ENCODE assay signal across 19 cellular contexts in genomic region chr1:115262886-115263285, GRCh38.
"Had no signal": no experiment of that assay in that cellular context is flagged by ENCODE, and none has a peak within 500 bp of the region (broad histone marks: within the 10 kb centered on the region; RNA-seq: fewer than 3 reads in every experiment).

No MANE protein-coding gene starts in this region.

- H3K4me2 ChIP-seq: neural progenitor cell had no signal

- H3K27me3 ChIP-seq: esophagus muscularis mucosa, neural progenitor cell, ovary, stomach had no signal

- H3K4me3 Mint-ChIP-seq: activated naive CD8-positive, alpha-beta T cell treated with anti-CD3 and anti-CD28 coated beads, Interleukin-2, amount 10 ng/mL, durations not matched to agents 7 days and 5 days; central memory CD8-positive, alpha-beta T cell; endodermal cell; neural progenitor cell had no signal

- H3K9me3 ChIP-seq: ovary had no signal

- H3K4me1 Mint-ChIP-seq: central memory CD8-positive, alpha-beta T cell had no signal

- H3K27ac ChIP-seq: lower lobe of right lung, neural progenitor cell, ovary, stomach, thoracic aorta had no signal

- DNase-seq: activated gamma-delta T cell treated with Interleukin-2 at 50 U/mL for 16 hours; activated naive CD8-positive, alpha-beta T cell treated with anti-CD3 and anti-CD28 coated beads, Interleukin-2, amount 10 ng/mL, durations not matched to agents 7 days and 5 days; activated T-cell treated with anti-CD3 and anti-CD28 coated beads, Interleukin-2, amount 50 U/mL, for 48 hours; aorta; endodermal cell; hippocampal formation; kidney glomerular epithelial cell; lower lobe of right lung; midbrain; ovary; stimulated activated CD4-positive, alpha-beta T cell treated with anti-CD3 and anti-CD28 coated beads, Interleukin-15, amount 100 ng/mL, for 24 hours; stimulated activated CD4-positive, alpha-beta T cell treated with anti-CD3 and anti-CD28 coated beads, Interleukin-4, amount 100 ng/mL, for 24 hours; stomach; T-helper 2 cell had no signal

- H3K4me3 ChIP-seq: esophagus muscularis mucosa, lower lobe of right lung, neural progenitor cell, ovary, stomach, thoracic aorta had no signal

- H2AFZ ChIP-seq: neural progenitor cell had no signal

- H3K36me3 Mint-ChIP-seq: activated naive CD8-positive, alpha-beta T cell treated with anti-CD3 and anti-CD28 coated beads, Interleukin-2, amount 10 ng/mL, durations not matched to agents 7 days and 5 days; neural progenitor cell had no signal

- ATAC-seq: activated CD4-positive, CD25-positive, alpha-beta regulatory T cell treated with anti-CD3 and anti-CD28 coated beads, Interleukin-2, amount 50 U/mL, for 24 hours; lower lobe of right lung had no signal

- H3K36me3 ChIP-seq: esophagus muscularis mucosa, lower lobe of right lung, neural progenitor cell, ovary, stomach, thoracic aorta had no signal

- H3K9ac ChIP-seq: neural progenitor cell had no signal

- H3K4me1 ChIP-seq: lower lobe of right lung had no signal
